20 cellular contexts compared by ENCODE assay signal in the genomic region with DNA sequence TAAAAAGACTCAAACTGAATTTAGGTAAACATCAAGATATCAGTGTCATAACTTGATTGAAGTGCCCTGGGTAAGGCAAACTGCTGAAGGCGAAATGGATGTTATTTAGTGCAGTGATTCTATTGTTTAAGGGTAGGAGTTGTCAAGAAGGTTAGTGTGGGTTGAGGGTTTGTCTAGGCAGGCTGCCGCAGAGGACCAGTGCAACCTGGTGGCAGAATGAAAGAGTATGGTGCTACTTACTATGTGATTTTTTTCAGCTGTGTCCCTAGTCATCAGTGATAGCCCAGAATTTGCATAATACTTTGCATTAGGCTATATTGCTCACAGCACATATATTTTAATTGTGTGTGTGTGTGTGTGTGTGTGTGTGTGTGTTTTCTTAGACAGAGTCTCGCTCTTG.
DNase-seq lines count a peak whose midpoint lies in the region; ATAC-seq and TF ChIP-seq lines count a peak whose summit lies in the region.
"Had no signal": no experiment of that assay in that cellular context is flagged by ENCODE, and none has a peak within 500 bp of the region (broad histone marks: within the 10 kb centered on the region; RNA-seq: fewer than 3 reads in every experiment).

No MANE protein-coding gene starts in this region.

- in situ Hi-C loops in G401 (cut with HindIII; ENCODE audit: low sequenced_read_pairs): no loop called here

- no TSS peak for BruUV-seq in PC-3 (replicated peaks; lab: Mats Ljungman, UMichigan)

- DNase-seq in cardiac muscle cell (ENCODE audit: low read depth in 1 of 2, low spot score in 1 of 2): peak in 1 of 2 donors; percentile 23
- no peak for DNase-seq in left ventricle myocardium superior
- DNase-seq in PC-3: no peak
- no peak for DNase-seq in fibroblast of the aortic adventitia (ENCODE audit: low read depth)
- no peak for DNase-seq in osteocyte (ENCODE audit: extremely low spot score, unreplicated experiment)
- no peak for DNase-seq in HK-2 (ENCODE audit: unreplicated experiment)
- no peak for DNase-seq in G401 (ENCODE audit: low spot score)
- DNase-seq: Calu3; CD8-positive, alpha-beta T cell; DMS53; KG1; NCI-H1105 treated with DMSO at 0.1 percent for 48 hours; NCI-H1694 treated with DMSO at 0.1 percent for 48 hours; NCI-H2227 treated with DMSO at 0.1 percent for 48 hours; NCI-H510A treated with DMSO at 0.1 percent for 48 hours; PC-9; SJCRH30 had no signal

- no peak overlapping the region for H3K4me3 Mint-ChIP-seq in osteocyte (ENCODE audit: unreplicated experiment)
- H3K4me3 Mint-ChIP-seq: CD8-positive, alpha-beta T cell had no signal

- H3K9me3 Mint-ChIP-seq in osteocyte (ENCODE audit: unreplicated experiment): no peaks in the 10 kb centered on the region

- H3K27me3 ChIP-seq in cardiac muscle cell: no peaks in the 10 kb centered on the region
- H3K27me3 ChIP-seq in PC-3 (ENCODE audit: low read length): no peaks in the 10 kb centered on the region
- H3K27me3 ChIP-seq: BLaER1 treated with 17β-estradiol and CSF1 and Interleukin-3, amounts not matched to agents 10 nM and 100 nM; SJCRH30 had no signal

- no peak overlapping the region for H3K9ac ChIP-seq in PC-3 (ENCODE audit: low read length)
- H3K9ac ChIP-seq: BLaER1 treated with 17β-estradiol and CSF1 and Interleukin-3, amounts not matched to agents 10 nM and 100 nM had no signal

- H2AFZ ChIP-seq in PC-3 (ENCODE audit: low read length): no peak overlapping the region
- H2AFZ ChIP-seq: PC-9 had no signal

- H3K36me3 ChIP-seq in cardiac muscle cell (no peaks in the 10 kb centered on the region), PC-3 (ENCODE audit: low read depth, low read length) (no peaks in the 10 kb centered on the region)
- H3K36me3 ChIP-seq: BLaER1 treated with 17β-estradiol and CSF1 and Interleukin-3, amounts not matched to agents 10 nM and 100 nM; SJCRH30 had no signal

- no peaks in the 10 kb centered on the region for H3K9me3 ChIP-seq in cardiac muscle cell (ENCODE audit: low read depth)
- H3K9me3 ChIP-seq in PC-3 (ENCODE audit: low read length): 0 out of 2 replicates have a peak, but pooled peaks cover 4% of the 10 kb centered on the region
- H3K9me3 ChIP-seq: BLaER1 treated with 17β-estradiol and CSF1 and Interleukin-3, amounts not matched to agents 10 nM and 100 nM; SJCRH30 had no signal

- H3K36me3 Mint-ChIP-seq in osteocyte (ENCODE audit: unreplicated experiment): no peaks in the 10 kb centered on the region
- H3K36me3 Mint-ChIP-seq: CD8-positive, alpha-beta T cell had no signal

- no peaks in the 10 kb centered on the region for H3K4me1 ChIP-seq in cardiac muscle cell (ENCODE audit: low read depth)
- H3K4me1 ChIP-seq in PC-3 (ENCODE audit: insufficient read depth, low read length): no peaks in the 10 kb centered on the region
- H3K4me1 ChIP-seq: BLaER1 treated with 17β-estradiol and CSF1 and Interleukin-3, amounts not matched to agents 10 nM and 100 nM; SJCRH30 had no signal

- H3K4me3 ChIP-seq in cardiac muscle cell (no peak overlapping the region), PC-3 (ENCODE audit: low read length) (no peak overlapping the region), fibroblast of the aortic adventitia (ENCODE audit: low read depth, low read length) (no peak overlapping the region)
- H3K4me3 ChIP-seq: BLaER1 treated with 17β-estradiol and CSF1 and Interleukin-3, amounts not matched to agents 10 nM and 100 nM; PC-9; SJCRH30 had no signal

- H3K4me1 Mint-ChIP-seq in osteocyte (ENCODE audit: unreplicated experiment): no peaks in the 10 kb centered on the region

- H3F3A ChIP-seq in PC-3 (ENCODE audit: low read length, unreplicated experiment): no peaks in the 10 kb centered on the region

- H3K27me3 Mint-ChIP-seq in osteocyte (ENCODE audit: unreplicated experiment): no peaks in the 10 kb centered on the region

- peak; percentile 9 for TF ChIP-seq CTCF in cardiac muscle cell (IDR thresholded peaks at IDR 0.05; ENCODE audit: low read depth, low read length)
- TF ChIP-seq CTCF in PC-3 (conservative IDR thresholded peaks at IDR 0.05; ENCODE audit: low read depth, low read length): 0 out of 2 replicates have a peak, but pooled peaks have one; percentile 18
- TF ChIP-seq CTCF in fibroblast of the aortic adventitia (IDR thresholded peaks at IDR 0.05; ENCODE audit: insufficient read depth, low read length): peak; percentile 3
- peak; percentile 15 for TF ChIP-seq CTCF in osteocyte (IDR thresholded peaks at IDR 0.05)

- no peak overlapping the region for H3K27ac Mint-ChIP-seq in osteocyte (ENCODE audit: unreplicated experiment)
- H3K27ac Mint-ChIP-seq: CD8-positive, alpha-beta T cell had no signal

- intact Hi-C loops in left ventricle myocardium superior (cut with micrococcal nuclease): no loop called here
- intact Hi-C loops in PC-3 (cut with micrococcal nuclease): no loop called here

- H3K4me2 ChIP-seq in PC-3 (ENCODE audit: low read length): no peak overlapping the region
- H3K4me2 ChIP-seq: BLaER1 treated with 17β-estradiol and CSF1 and Interleukin-3, amounts not matched to agents 10 nM and 100 nM; PC-9 had no signal

- H3K27ac ChIP-seq in cardiac muscle cell (no peak overlapping the region), PC-3 (ENCODE audit: low read length) (no peak overlapping the region)
- H3K27ac ChIP-seq: BLaER1 treated with 17β-estradiol and CSF1 and Interleukin-3, amounts not matched to agents 10 nM and 100 nM; PC-9; RWPE1; SJCRH30 had no signal

- H3K79me2 ChIP-seq in PC-3 (ENCODE audit: low read length): no peaks in the 10 kb centered on the region

- POLR2A ChIA-PET in PC-3 (lab: Charles Lee; ENCODE audit: unreplicated experiment): no interaction called here

- ATAC-seq in left ventricle myocardium superior: no peak
- ATAC-seq in PC-3: no peak
- no peak for ATAC-seq in HG03108 (IDR thresholded peaks at IDR 0.05; ENCODE audit: unreplicated experiment)
- ATAC-seq: CD8-positive, alpha-beta T cell had no signal

- CTCF ChIA-PET in PC-3 (lab: Charles Lee): no interaction called here

- H4K20me1 ChIP-seq in PC-3 (ENCODE audit: low read length): no peaks in the 10 kb centered on the region
- H4K20me1 ChIP-seq: BLaER1 treated with 17β-estradiol and CSF1 and Interleukin-3, amounts not matched to agents 10 nM and 100 nM had no signal

- no peaks in the 10 kb centered on the region for H3K9me2 ChIP-seq in PC-3 (replicated peaks; ENCODE audit: low read length)
